Comparison of ENCODE assay signal across 1 cellular context in the genomic region with DNA sequence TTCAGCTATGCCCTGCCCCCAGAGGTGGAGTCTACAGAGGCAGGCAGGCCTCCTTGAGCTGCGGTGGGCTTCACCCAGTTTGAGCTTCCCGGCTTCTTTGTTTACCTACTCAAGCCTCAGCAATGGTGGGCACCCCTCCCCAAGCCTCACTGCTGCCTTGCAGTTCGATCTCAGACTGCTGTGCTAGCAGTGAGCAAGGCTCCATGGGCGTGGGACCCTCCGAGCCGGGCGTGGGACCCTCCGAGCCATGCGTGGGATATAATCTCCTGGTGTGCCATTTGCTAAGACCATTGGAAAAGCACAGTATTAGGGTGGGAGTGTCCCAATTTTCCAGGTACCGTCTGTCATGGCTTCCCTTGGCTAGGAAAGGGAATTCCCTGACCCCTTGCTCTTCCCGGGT. TPM values are rescaled to one million over a fixed set of nuclear protein-coding genes. Genes with fewer than 3 reads are reported as not detected.
"Had no signal": no experiment of that assay in that cellular context is flagged by ENCODE, and none has a peak within 500 bp of the region (broad histone marks: within the 10 kb centered on the region; RNA-seq: fewer than 3 reads in every experiment).

No MANE protein-coding gene starts in this region.

RNA-seq across cellular contexts. Expression of gene ZMYND12, which starts 46.2 kb away (rescaled TPM):
- total RNA-seq: vagina had no signal
